1 cellular context compared by ENCODE assay signal in the genomic region with DNA sequence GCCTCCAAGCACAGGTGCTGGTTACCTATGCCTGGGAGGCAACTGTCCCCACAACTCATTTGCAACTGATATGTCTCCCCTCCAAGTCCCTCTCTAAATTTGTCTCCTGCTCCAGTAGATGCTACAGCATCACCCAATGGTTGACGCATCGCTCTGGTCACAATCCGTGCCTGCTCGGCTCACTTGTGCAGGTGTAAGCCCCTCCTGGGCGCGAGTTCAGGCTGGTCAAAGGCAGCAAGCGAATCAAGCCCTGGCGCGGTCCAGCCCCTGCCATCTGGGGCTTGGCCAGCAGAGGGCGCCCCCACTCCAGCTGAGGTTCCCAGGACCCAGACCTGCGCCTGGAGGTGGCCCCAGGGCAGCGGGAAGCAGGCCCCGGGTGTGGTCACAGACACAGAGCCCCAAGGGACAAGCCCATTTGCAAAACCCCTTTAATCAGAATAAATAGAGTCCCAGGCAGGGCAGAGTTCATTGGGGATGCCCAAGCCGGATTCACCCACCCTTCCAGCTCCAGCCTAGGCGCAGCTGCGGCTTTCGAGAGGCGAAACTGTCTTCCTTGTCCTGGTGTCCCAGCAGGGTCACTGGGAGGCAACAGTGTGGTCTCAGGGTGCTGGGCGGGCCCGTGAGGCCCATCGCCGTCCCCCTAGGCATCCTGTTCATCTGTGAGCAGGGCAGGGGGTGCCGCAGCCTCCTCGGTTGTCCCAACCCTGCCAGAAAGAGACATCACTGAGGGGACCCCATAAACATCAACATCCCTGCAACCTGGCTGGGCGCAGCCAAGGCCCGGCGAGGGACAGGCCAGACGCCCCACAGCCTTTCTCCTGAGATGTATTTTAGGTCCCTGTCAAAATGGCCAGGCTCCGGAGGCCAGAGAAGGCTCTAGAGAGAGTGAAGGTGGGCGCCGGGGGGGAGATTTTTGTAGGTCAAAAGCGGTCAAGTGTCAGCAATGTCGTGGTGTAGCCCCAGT.
TF ChIP-seq lines count a peak whose summit lies in the region.

No MANE protein-coding gene starts in this region.

TF ChIP-seq in HepG2, 621 proteins besides CTCF, POLR2A, EP300 and RAD21 (continued from another document and continues in another):
- TF ChIP-seq, protein P1, sequence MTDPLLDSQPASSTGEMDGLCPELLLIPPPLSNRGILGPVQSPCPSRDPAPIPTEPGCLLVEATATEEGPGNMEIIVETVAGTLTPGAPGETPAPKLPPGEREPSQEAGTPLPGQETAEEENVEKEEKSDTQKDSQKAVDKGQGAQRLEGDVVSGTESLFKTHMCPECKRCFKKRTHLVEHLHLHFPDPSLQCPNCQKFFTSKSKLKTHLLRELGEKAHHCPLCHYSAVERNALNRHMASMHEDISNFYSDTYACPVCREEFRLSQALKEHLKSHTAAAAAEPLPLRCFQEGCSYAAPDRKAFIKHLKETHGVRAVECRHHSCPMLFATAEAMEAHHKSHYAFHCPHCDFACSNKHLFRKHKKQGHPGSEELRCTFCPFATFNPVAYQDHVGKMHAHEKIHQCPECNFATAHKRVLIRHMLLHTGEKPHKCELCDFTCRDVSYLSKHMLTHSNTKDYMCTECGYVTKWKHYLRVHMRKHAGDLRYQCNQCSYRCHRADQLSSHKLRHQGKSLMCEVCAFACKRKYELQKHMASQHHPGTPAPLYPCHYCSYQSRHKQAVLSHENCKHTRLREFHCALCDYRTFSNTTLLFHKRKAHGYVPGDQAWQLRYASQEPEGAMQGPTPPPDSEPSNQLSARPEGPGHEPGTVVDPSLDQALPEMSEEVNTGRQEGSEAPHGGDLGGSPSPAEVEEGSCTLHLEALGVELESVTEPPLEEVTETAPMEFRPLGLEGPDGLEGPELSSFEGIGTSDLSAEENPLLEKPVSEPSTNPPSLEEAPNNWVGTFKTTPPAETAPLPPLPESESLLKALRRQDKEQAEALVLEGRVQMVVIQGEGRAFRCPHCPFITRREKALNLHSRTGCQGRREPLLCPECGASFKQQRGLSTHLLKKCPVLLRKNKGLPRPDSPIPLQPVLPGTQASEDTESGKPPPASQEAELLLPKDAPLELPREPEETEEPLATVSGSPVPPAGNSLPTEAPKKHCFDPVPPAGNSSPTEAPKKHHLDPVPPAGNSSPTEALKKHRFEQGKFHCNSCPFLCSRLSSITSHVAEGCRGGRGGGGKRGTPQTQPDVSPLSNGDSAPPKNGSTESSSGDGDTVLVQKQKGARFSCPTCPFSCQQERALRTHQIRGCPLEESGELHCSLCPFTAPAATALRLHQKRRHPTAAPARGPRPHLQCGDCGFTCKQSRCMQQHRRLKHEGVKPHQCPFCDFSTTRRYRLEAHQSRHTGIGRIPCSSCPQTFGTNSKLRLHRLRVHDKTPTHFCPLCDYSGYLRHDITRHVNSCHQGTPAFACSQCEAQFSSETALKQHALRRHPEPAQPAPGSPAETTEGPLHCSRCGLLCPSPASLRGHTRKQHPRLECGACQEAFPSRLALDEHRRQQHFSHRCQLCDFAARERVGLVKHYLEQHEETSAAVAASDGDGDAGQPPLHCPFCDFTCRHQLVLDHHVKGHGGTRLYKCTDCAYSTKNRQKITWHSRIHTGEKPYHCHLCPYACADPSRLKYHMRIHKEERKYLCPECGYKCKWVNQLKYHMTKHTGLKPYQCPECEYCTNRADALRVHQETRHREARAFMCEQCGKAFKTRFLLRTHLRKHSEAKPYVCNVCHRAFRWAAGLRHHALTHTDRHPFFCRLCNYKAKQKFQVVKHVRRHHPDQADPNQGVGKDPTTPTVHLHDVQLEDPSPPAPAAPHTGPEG (CRISPR knock-in tag; IDR thresholded peaks at IDR 0.05) = 0 out of 2 replicates have a peak, but pooled peaks have one; percentile 44
- TF ChIP-seq KDM1A (CRISPR knock-in tag; IDR thresholded peaks at IDR 0.05) = no peak
- TF ChIP-seq THAP11 (CRISPR knock-in tag; IDR thresholded peaks at IDR 0.05) = peak; percentile 76
- TF ChIP-seq ZNF567 (CRISPR knock-in tag; IDR thresholded peaks at IDR 0.05; ENCODE audit: borderline replicate concordance) = 0 out of 2 replicates have a peak, but pooled peaks have one; percentile 42
- TF ChIP-seq RBM22 (optimal IDR thresholded peaks at IDR 0.05; ENCODE audit: low read length) = peak; percentile 88
- TF ChIP-seq ASH2L (IDR thresholded peaks at IDR 0.05; ENCODE audit: insufficient read length, low read depth, low read length) = no peak
- TF ChIP-seq KLF13 (CRISPR knock-in tag; IDR thresholded peaks at IDR 0.05) = no peak
- peak; percentile 86 for TF ChIP-seq ZNF547 (CRISPR knock-in tag; IDR thresholded peaks at IDR 0.05)
- TF ChIP-seq, protein P2, sequence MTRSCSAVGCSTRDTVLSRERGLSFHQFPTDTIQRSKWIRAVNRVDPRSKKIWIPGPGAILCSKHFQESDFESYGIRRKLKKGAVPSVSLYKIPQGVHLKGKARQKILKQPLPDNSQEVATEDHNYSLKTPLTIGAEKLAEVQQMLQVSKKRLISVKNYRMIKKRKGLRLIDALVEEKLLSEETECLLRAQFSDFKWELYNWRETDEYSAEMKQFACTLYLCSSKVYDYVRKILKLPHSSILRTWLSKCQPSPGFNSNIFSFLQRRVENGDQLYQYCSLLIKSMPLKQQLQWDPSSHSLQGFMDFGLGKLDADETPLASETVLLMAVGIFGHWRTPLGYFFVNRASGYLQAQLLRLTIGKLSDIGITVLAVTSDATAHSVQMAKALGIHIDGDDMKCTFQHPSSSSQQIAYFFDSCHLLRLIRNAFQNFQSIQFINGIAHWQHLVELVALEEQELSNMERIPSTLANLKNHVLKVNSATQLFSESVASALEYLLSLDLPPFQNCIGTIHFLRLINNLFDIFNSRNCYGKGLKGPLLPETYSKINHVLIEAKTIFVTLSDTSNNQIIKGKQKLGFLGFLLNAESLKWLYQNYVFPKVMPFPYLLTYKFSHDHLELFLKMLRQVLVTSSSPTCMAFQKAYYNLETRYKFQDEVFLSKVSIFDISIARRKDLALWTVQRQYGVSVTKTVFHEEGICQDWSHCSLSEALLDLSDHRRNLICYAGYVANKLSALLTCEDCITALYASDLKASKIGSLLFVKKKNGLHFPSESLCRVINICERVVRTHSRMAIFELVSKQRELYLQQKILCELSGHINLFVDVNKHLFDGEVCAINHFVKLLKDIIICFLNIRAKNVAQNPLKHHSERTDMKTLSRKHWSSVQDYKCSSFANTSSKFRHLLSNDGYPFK (CRISPR knock-in tag; IDR thresholded peaks at IDR 0.05; ENCODE audit: borderline replicate concordance) = peak; percentile 66; the same call in 1 of the 2 replicates
- TF ChIP-seq, protein P3, sequence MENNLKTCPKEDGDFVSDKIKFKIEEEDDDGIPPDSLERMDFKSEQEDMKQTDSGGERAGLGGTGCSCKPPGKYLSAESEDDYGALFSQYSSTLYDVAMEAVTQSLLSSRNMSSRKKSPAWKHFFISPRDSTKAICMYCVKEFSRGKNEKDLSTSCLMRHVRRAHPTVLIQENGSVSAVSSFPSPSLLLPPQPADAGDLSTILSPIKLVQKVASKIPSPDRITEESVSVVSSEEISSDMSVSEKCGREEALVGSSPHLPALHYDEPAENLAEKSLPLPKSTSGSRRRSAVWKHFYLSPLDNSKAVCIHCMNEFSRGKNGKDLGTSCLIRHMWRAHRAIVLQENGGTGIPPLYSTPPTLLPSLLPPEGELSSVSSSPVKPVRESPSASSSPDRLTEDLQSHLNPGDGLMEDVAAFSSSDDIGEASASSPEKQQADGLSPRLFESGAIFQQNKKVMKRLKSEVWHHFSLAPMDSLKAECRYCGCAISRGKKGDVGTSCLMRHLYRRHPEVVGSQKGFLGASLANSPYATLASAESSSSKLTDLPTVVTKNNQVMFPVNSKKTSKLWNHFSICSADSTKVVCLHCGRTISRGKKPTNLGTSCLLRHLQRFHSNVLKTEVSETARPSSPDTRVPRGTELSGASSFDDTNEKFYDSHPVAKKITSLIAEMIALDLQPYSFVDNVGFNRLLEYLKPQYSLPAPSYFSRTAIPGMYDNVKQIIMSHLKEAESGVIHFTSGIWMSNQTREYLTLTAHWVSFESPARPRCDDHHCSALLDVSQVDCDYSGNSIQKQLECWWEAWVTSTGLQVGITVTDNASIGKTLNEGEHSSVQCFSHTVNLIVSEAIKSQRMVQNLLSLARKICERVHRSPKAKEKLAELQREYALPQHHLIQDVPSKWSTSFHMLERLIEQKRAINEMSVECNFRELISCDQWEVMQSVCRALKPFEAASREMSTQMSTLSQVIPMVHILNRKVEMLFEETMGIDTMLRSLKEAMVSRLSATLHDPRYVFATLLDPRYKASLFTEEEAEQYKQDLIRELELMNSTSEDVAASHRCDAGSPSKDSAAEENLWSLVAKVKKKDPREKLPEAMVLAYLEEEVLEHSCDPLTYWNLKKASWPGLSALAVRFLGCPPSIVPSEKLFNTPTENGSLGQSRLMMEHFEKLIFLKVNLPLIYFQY (CRISPR knock-in tag; IDR thresholded peaks at IDR 0.05; ENCODE audit: borderline replicate concordance) = 0 out of 2 replicates have a peak, but pooled peaks have one; percentile 57
- TF ChIP-seq GZF1 (CRISPR knock-in tag; IDR thresholded peaks at IDR 0.05) = no peak
- no peak for TF ChIP-seq U2AF2 (IDR thresholded peaks at IDR 0.05; ENCODE audit: low read depth, low read length)
- TF ChIP-seq YEATS4 (CRISPR knock-in tag; IDR thresholded peaks at IDR 0.05; ENCODE audit: borderline replicate concordance) = 0 out of 2 replicates have a peak, but pooled peaks have one; percentile 50
- TF ChIP-seq RFXAP (CRISPR knock-in tag; IDR thresholded peaks at IDR 0.05; ENCODE audit: borderline replicate concordance) = no peak; the same call in 1 of the 2 replicates
- TF ChIP-seq, protein P4, sequence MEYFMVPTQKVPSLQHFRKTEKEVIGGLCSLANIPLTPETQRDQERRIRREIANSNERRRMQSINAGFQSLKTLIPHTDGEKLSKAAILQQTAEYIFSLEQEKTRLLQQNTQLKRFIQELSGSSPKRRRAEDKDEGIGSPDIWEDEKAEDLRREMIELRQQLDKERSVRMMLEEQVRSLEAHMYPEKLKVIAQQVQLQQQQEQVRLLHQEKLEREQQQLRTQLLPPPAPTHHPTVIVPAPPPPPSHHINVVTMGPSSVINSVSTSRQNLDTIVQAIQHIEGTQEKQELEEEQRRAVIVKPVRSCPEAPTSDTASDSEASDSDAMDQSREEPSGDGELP (IDR thresholded peaks at IDR 0.05; ENCODE audit: borderline replicate concordance, low read depth) = peak; percentile 48; the same call in 1 of the 2 replicates
- TF ChIP-seq ZNF10 (CRISPR knock-in tag; IDR thresholded peaks at IDR 0.05; ENCODE audit: borderline replicate concordance, low read depth) = no peak
- peak; percentile 78; the same call in 1 of the 2 replicates for TF ChIP-seq TSC22D2 (CRISPR knock-in tag; IDR thresholded peaks at IDR 0.05; ENCODE audit: borderline replicate concordance)
- TF ChIP-seq, protein P5, sequence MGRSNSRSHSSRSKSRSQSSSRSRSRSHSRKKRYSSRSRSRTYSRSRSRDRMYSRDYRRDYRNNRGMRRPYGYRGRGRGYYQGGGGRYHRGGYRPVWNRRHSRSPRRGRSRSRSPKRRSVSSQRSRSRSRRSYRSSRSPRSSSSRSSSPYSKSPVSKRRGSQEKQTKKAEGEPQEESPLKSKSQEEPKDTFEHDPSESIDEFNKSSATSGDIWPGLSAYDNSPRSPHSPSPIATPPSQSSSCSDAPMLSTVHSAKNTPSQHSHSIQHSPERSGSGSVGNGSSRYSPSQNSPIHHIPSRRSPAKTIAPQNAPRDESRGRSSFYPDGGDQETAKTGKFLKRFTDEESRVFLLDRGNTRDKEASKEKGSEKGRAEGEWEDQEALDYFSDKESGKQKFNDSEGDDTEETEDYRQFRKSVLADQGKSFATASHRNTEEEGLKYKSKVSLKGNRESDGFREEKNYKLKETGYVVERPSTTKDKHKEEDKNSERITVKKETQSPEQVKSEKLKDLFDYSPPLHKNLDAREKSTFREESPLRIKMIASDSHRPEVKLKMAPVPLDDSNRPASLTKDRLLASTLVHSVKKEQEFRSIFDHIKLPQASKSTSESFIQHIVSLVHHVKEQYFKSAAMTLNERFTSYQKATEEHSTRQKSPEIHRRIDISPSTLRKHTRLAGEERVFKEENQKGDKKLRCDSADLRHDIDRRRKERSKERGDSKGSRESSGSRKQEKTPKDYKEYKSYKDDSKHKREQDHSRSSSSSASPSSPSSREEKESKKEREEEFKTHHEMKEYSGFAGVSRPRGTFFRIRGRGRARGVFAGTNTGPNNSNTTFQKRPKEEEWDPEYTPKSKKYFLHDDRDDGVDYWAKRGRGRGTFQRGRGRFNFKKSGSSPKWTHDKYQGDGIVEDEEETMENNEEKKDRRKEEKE (IDR thresholded peaks at IDR 0.05) = no peak
- no peak for TF ChIP-seq NKX3-1 (CRISPR knock-in tag; IDR thresholded peaks at IDR 0.05)
- TF ChIP-seq, protein P6, sequence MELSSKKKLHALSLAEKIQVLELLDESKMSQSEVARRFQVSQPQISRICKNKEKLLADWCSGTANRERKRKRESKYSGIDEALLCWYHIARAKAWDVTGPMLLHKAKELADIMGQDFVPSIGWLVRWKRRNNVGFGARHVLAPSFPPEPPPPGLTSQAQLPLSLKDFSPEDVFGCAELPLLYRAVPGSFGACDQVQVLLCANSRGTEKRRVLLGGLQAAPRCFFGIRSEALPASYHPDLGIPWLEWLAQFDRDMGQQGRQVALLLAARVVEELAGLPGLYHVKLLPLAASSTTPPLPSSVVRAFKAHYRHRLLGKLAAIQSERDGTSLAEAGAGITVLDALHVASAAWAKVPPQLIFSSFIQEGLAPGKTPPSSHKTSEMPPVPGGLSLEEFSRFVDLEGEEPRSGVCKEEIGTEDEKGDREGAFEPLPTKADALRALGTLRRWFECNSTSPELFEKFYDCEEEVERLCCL (CRISPR knock-in tag; IDR thresholded peaks at IDR 0.05; ENCODE audit: borderline replicate concordance) = no peak
- TF ChIP-seq, protein P7, sequence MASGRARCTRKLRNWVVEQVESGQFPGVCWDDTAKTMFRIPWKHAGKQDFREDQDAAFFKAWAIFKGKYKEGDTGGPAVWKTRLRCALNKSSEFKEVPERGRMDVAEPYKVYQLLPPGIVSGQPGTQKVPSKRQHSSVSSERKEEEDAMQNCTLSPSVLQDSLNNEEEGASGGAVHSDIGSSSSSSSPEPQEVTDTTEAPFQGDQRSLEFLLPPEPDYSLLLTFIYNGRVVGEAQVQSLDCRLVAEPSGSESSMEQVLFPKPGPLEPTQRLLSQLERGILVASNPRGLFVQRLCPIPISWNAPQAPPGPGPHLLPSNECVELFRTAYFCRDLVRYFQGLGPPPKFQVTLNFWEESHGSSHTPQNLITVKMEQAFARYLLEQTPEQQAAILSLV (CRISPR knock-in tag; IDR thresholded peaks at IDR 0.05; ENCODE audit: borderline replicate concordance) = peak; percentile 61; the same call in 1 of the 2 replicates
- no peak for TF ChIP-seq ZNF883 (CRISPR knock-in tag; IDR thresholded peaks at IDR 0.05; ENCODE audit: not compliant biosample characterization)
- 0 out of 3 replicates have a peak, but pooled peaks have one; percentile 40 for TF ChIP-seq MXI1 (IDR thresholded peaks at IDR 0.05; ENCODE audit: borderline replicate concordance, low read depth, low read length)
- TF ChIP-seq, protein P8, sequence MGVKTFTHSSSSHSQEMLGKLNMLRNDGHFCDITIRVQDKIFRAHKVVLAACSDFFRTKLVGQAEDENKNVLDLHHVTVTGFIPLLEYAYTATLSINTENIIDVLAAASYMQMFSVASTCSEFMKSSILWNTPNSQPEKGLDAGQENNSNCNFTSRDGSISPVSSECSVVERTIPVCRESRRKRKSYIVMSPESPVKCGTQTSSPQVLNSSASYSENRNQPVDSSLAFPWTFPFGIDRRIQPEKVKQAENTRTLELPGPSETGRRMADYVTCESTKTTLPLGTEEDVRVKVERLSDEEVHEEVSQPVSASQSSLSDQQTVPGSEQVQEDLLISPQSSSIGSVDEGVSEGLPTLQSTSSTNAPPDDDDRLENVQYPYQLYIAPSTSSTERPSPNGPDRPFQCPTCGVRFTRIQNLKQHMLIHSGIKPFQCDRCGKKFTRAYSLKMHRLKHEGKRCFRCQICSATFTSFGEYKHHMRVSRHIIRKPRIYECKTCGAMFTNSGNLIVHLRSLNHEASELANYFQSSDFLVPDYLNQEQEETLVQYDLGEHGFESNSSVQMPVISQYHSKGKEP (CRISPR knock-in tag; IDR thresholded peaks at IDR 0.05) = no peak
